Comparison of ENCODE assay signal across 18 cellular contexts in the genomic region with DNA sequence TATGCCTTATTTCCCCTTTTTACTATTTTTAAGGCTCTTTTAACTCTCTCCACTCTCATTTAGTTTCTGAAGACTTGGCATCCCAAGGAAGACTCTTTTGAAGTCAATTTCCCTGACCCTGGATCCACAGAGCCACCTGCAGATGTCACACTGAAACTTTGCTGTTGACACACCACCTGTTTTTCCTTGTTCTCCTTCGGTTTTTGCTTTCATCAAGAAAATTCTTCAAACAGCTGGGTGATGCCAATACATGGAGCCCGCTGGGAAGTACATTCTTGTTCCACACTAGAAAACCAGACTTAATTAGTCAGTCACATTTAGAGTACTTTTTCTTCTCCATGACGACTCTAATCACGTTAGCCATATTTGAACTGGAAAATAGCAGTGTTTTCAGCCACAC.
"Had no signal": no experiment of that assay in that cellular context is flagged by ENCODE, and none has a peak within 500 bp of the region (broad histone marks: within the 10 kb centered on the region; RNA-seq: fewer than 3 reads in every experiment).

No MANE protein-coding gene starts in this region.

- H3K27me3 ChIP-seq: esophagus muscularis mucosa, gastrocnemius medialis, right lobe of liver, spleen, thyroid gland had no signal

- H3K9me3 Mint-ChIP-seq: activated naive CD4-positive, alpha-beta T cell treated with anti-CD3 and anti-CD28 coated beads for 36 hours; T-helper 1 cell treated with Interleukin-12 subunit alpha and Interleukin-12 subunit beta and Interleukin-4 antibody, amounts not matched to agents 30 μg/mL and 1 μg/mL, for 36 hours had no signal

- H3K4me1 ChIP-seq: right lobe of liver, spleen, thyroid gland had no signal

- H3K36me3 ChIP-seq: esophagus muscularis mucosa, gastrocnemius medialis, right lobe of liver, spleen, thyroid gland had no signal

- H3K27ac ChIP-seq: coronary artery, esophagus muscularis mucosa, gastrocnemius medialis, right lobe of liver, spleen, thyroid gland had no signal

- H3K36me3 Mint-ChIP-seq: activated CD4-positive, alpha-beta memory T cell treated with anti-CD3 and anti-CD28 coated beads for 36 hours had no signal

- H3K27ac Mint-ChIP-seq: activated CD4-positive, alpha-beta memory T cell treated with anti-CD3 and anti-CD28 coated beads for 36 hours; activated naive CD4-positive, alpha-beta T cell treated with anti-CD3 and anti-CD28 coated beads for 36 hours; T-helper 1 cell treated with Interleukin-12 subunit alpha and Interleukin-12 subunit beta and Interleukin-4 antibody, amounts not matched to agents 30 μg/mL and 1 μg/mL, for 36 hours had no signal

- ATAC-seq: stimulated activated naive CD8-positive, alpha-beta T cell treated with anti-CD3 and anti-CD28 coated beads, Interleukin-15, Interleukin-2, amounts not matched to agents 100 U/mL and 50 U/mL, for 24 hours had no signal

- DNase-seq: activated CD4-positive, alpha-beta memory T cell treated with anti-CD3 and anti-CD28 coated beads for 36 hours; activated CD4-positive, alpha-beta T cell treated with anti-CD3 and anti-CD28 coated beads for 48 hours; activated naive CD4-positive, alpha-beta T cell treated with anti-CD3 and anti-CD28 coated beads for 36 hours; activated T-cell treated with anti-CD3 and anti-CD28 coated beads, Interleukin-2, amount 50 U/mL, for 48 hours; amygdala; cerebellar nuclear complex; gastrocnemius medialis; head of caudate nucleus; hypothalamus; nucleus accumbens; right lobe of liver; spleen; stimulated activated CD4-positive, alpha-beta T cell treated with anti-CD3 and anti-CD28 coated beads, Interleukin-4, amount 100 ng/mL, for 24 hours; stimulated activated naive CD8-positive, alpha-beta T cell treated with anti-CD3 and anti-CD28 coated beads, Interleukin-15, Interleukin-2, amounts not matched to agents 100 U/mL and 50 U/mL, for 24 hours had no signal

- H3K4me3 Mint-ChIP-seq: activated CD4-positive, alpha-beta memory T cell treated with anti-CD3 and anti-CD28 coated beads for 36 hours; activated naive CD4-positive, alpha-beta T cell treated with anti-CD3 and anti-CD28 coated beads for 36 hours; T-helper 1 cell treated with Interleukin-12 subunit alpha and Interleukin-12 subunit beta and Interleukin-4 antibody, amounts not matched to agents 30 μg/mL and 1 μg/mL, for 36 hours had no signal

- H3K27me3 Mint-ChIP-seq: activated CD4-positive, alpha-beta memory T cell treated with anti-CD3 and anti-CD28 coated beads for 36 hours had no signal

- H3K4me3 ChIP-seq: coronary artery, esophagus muscularis mucosa, gastrocnemius medialis, right lobe of liver, spleen, thyroid gland had no signal

- H3K9me3 ChIP-seq: esophagus muscularis mucosa, gastrocnemius medialis, right lobe of liver, spleen, thyroid gland had no signal
